In the genomic region with DNA sequence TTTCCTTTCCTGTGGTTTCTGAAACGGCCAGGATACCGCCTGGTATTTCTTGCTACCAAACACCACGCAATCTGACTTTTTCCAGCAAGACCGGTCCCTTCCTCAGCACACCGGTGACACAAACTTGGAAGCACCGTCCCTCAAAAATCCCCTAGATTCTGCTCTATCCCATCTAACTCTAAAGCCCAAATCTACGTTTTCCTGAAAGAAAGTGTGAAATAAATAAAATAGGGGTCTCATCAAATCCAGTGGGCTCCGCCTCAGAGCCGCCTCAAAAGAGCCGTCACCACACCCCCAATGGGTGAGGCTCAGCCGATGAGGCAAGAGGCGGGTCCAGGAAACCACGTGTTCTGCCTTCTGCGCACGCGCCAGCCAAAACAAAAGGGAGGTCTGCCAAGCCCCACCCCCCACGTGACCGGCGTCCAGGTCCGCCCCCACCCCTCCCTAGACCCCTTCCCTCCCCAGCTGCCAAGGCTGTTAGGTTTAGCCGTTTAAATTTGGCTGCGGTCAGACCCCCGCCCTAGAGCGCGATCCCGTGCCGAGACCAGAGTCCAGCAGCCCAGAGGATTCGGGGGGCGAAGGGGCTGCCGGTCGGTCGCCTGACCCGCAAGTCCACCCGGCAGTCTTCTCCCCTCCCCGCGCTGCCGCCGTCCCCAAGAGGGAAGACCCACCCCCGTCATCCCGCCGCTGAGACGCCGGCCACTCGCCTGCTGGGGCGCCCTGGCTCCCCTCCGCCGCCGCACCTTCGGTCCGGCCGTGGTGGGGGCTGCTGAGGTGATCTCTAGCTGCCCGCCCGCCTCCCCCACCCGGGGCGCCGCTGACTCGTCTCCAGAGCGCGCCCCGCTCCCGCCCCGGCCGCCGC, we compare ENCODE assay signal across 8 cellular contexts. TPM values are rescaled to one million over a fixed set of nuclear protein-coding genes. Genes with fewer than 3 reads are reported as not detected.
DNase-seq lines count a peak whose midpoint lies in the region; ATAC-seq and TF ChIP-seq lines count a peak whose summit lies in the region.

No MANE protein-coding gene starts in this region.

- H3K4me3 Mint-ChIP-seq in H9 (peak overlapping the region; percentile 95 to 97), nephron (peak overlapping the region; percentile 95 to 99 (median 98))

- H4K5ac ChIP-seq in H9 (ENCODE audit: insufficient read length, low read depth, low read length) = peak overlapping the region; percentile 13

- no peak overlapping the region for H2AK5ac ChIP-seq in H9 (ENCODE audit: insufficient read length, low read length)

- no peaks in the 10 kb centered on the region for H4K20me1 ChIP-seq in H9 (ENCODE audit: control insufficient read depth, insufficient read depth, insufficient read length)

- no CpG with 5 or more reads among the region's 64 CpGs for WGBS in H9 (ENCODE audit: extremely low coverage, insufficient read length, low lambda C conversion rate)

- no peak overlapping the region for H3K4ac ChIP-seq in H9 (ENCODE audit: low read depth, low read length)

- H3K9me3 ChIP-seq in ES-I3 (ENCODE audit: control insufficient read depth, insufficient read depth, low read length) = no peaks in the 10 kb centered on the region
- H3K9me3 ChIP-seq in H9 (ENCODE audit: control insufficient read depth, low read depth, low read length) = no peaks in the 10 kb centered on the region

- H3K27me3 Mint-ChIP-seq in H9 (ENCODE audit: low read depth) (no peaks in the 10 kb centered on the region), nephron (ENCODE audit: low read depth) (peaks cover 3% of the 10 kb centered on the region)

- no peak overlapping the region for H2BK20ac ChIP-seq in H9 (ENCODE audit: low read depth, low read length, poor library complexity, severe bottlenecking)

- H3K23me2 ChIP-seq in H9 (ENCODE audit: insufficient read length, low read depth, low read length, poor library complexity, severe bottlenecking) = peaks cover 16% of the 10 kb centered on the region

- H2BK5ac ChIP-seq in H9 (ENCODE audit: insufficient read length, low read length) = peak overlapping the region; percentile 56

- no peaks in the 10 kb centered on the region for H3K79me1 ChIP-seq in H9 (ENCODE audit: insufficient read depth, low read depth, low read length, poor library complexity, severe bottlenecking)

- H3T11ph ChIP-seq in H9 (ENCODE audit: low read length) = no peak overlapping the region

- peak overlapping the region; percentile 80 for H3K4me3 ChIP-seq in fibroblast of the aortic adventitia (ENCODE audit: low read depth, low read length)

- no peaks in the 10 kb centered on the region for H3K4me1 ChIP-seq in ES-I3 (ENCODE audit: insufficient read depth, low read length)
- H3K4me1 ChIP-seq in H9 (ENCODE audit: insufficient read depth, low read length) = no peaks in the 10 kb centered on the region

- peak; percentile 81 for ATAC-seq in stimulated activated naive CD8-positive, alpha-beta T cell treated with anti-CD3 and anti-CD28 coated beads, Interleukin-15, Interleukin-2, amounts not matched to agents 100 U/mL and 50 U/mL, for 24 hours

- no peak overlapping the region for H3K23ac ChIP-seq in H9 (ENCODE audit: insufficient read length, low read depth, low read length)

- no peak overlapping the region for H4K91ac ChIP-seq in H9 (ENCODE audit: insufficient read length, low read depth, low read length)

- H2BK120ac ChIP-seq in H9 (ENCODE audit: low read depth, low read length, poor library complexity, severe bottlenecking) = no peak overlapping the region

- H3K27ac ChIP-seq in H9 (ENCODE audit: insufficient read length, low read depth, low read length) = peak overlapping the region; percentile 85

- H3K9me3 Mint-ChIP-seq in H9 (no peaks in the 10 kb centered on the region; a peak in 2 of 5 replicates), nephron (no peaks in the 10 kb centered on the region)

- no peaks in the 10 kb centered on the region for H3K36me3 Mint-ChIP-seq in H9 (ENCODE audit: insufficient read depth in 1 of 3, low read depth in 3 of 3)
- no peaks in the 10 kb centered on the region for H3K36me3 Mint-ChIP-seq in nephron (ENCODE audit: low read depth)

- H3K4me1 Mint-ChIP-seq in H9 (peaks cover 22 to 23% of the 10 kb centered on the region in 2 experiments), nephron (peaks cover 34% of the 10 kb centered on the region)

- peak overlapping the region; percentile 85 for H2AFZ ChIP-seq in H9 (ENCODE audit: low read length)

- peak overlapping the region; percentile 98 for H3K18ac ChIP-seq in H9 (ENCODE audit: insufficient read length, low read depth, low read length)

- H3K27me3 ChIP-seq in H9 (ENCODE audit: insufficient read depth, low read length) = no peaks in the 10 kb centered on the region

- H3K79me2 ChIP-seq in H9 (ENCODE audit: insufficient read depth, low read length) = no peaks in the 10 kb centered on the region

- TF ChIP-seq CTCF in H9 (conservative IDR thresholded peaks at IDR 0.05) = no peak
- TF ChIP-seq CTCF in fibroblast of the aortic adventitia (IDR thresholded peaks at IDR 0.05; ENCODE audit: insufficient read depth, low read length) = no peak
- no peak for TF ChIP-seq CTCF in nephron (IDR thresholded peaks at IDR 0.05; ENCODE audit: unreplicated experiment in 3 of 3)

- H2BK12ac ChIP-seq in H9 (ENCODE audit: insufficient read length, low read depth, low read length) = no peak overlapping the region

- H3K14ac ChIP-seq in H9 (ENCODE audit: insufficient read depth, low read length) = peak overlapping the region; percentile 96

- peak overlapping the region; percentile 99 to 100 (median 99) for H3K27ac Mint-ChIP-seq in H9
- peak overlapping the region; percentile 99 for H3K27ac Mint-ChIP-seq in nephron

- no peak overlapping the region for H4K8ac ChIP-seq in H9 (replicated peaks; ENCODE audit: insufficient read length, low read depth, low read length)

- H3K9ac ChIP-seq in ES-I3 (ENCODE audit: low read depth, low read length) (peak overlapping the region; percentile 71), H9 (ENCODE audit: extremely low read depth, insufficient read length, low read length) (peak overlapping the region; percentile 93)

- no peaks in the 10 kb centered on the region for H3K36me3 ChIP-seq in ES-I3 (ENCODE audit: insufficient read depth, low read length)

- peak; percentile 97 for DNase-seq in H9
- peak; percentile 90 for DNase-seq in M059J (ENCODE audit: low read depth)
- peak; percentile 91 for DNase-seq in SHP77 (lab: John Stamatoyannopoulos, UW)
- peak; percentile 83 for DNase-seq in activated gamma-delta T cell (lab: John Stamatoyannopoulos, UW)
- DNase-seq in fibroblast of the aortic adventitia (ENCODE audit: low read depth) = peak; percentile 96
- peak; percentile 98 for DNase-seq in stimulated activated naive CD8-positive, alpha-beta T cell treated with anti-CD3 and anti-CD28 coated beads, Interleukin-15, Interleukin-2, amounts not matched to agents 100 U/mL and 50 U/mL, for 24 hours

- peak overlapping the region; percentile 79 for H3K4me2 ChIP-seq in H9 (ENCODE audit: insufficient read depth, insufficient read length, low read length)

- no peak overlapping the region for H2BK15ac ChIP-seq in H9 (ENCODE audit: low read depth, low read length)

- H3K56ac ChIP-seq in H9 (ENCODE audit: insufficient read length, low read depth, low read length) = no peak overlapping the region

RNA-seq across cellular contexts. Expression of gene KANSL1L, which starts 0.5 kb away (rescaled TPM):
- 7.7 and 8.2 TPM in 2 replicates for total RNA-seq in H9 (2021)
- total RNA-seq in M059J (2014; rRNA removed; shearing (Covaris generic)) = 7.3 and 11.2 TPM in 2 replicates
- 28.2 and 43.4 TPM in 2 replicates for total RNA-seq in fibroblast of the aortic adventitia (ENCODE audit: low replicate concordance)

RNA-seq across cellular contexts. Expression of gene ACADL, which starts 54.6 kb away (rescaled TPM):
- total RNA-seq in H9 (2021) (0.24 and 0.26 TPM in 2 replicates), fibroblast of the aortic adventitia (ENCODE audit: low replicate concordance) (0.63 and 4.5 TPM in 2 replicates)
- not detected in 2 replicates for total RNA-seq in M059J (2014; rRNA removed; shearing (Covaris generic))

Comparison
In these comparisons a context has a peak if more than half of its experiments do, and no peak if none do; other contexts are left out.
1. Peak in every context shown above with its lines: DNase-seq, ATAC-seq, H3K4me3 ChIP-seq and H3K27ac ChIP-seq.